8 cellular contexts compared by ENCODE assay signal in genomic region chrY:24521686-24522085, GRCh38.
DNase-seq lines count a peak whose midpoint lies in the region; ATAC-seq lines count a peak whose summit lies in the region.
"Not testable (repeated sequence)": the region's sequence is repeated elsewhere in the genome, so short reads cannot be mapped to it uniquely, and the experiment has no call there.

No MANE protein-coding gene starts in this region.

- H3K4me1 Mint-ChIP-seq in activated CD8-positive, alpha-beta memory T cell treated with anti-CD3 and anti-CD28 coated beads, Interleukin-2, amount 10 ng/mL, durations not matched to agents 7 days and 5 days; effector memory CD8-positive, alpha-beta T cell (ENCODE audit: low read depth in 2 of 2): not testable (repeated sequence)

- H3K9me3 Mint-ChIP-seq in activated CD8-positive, alpha-beta memory T cell treated with anti-CD3 and anti-CD28 coated beads, Interleukin-2, amount 10 ng/mL, durations not matched to agents 7 days and 5 days (ENCODE audit: low read depth); effector memory CD8-positive, alpha-beta T cell: not testable (repeated sequence)

- ATAC-seq in GM18498 (IDR thresholded peaks at IDR 0.05; ENCODE audit: unreplicated experiment) (peak; percentile 98), GM19452 (IDR thresholded peaks at IDR 0.05; ENCODE audit: unreplicated experiment) (peak; percentile 94), GM21528 (IDR thresholded peaks at IDR 0.05; ENCODE audit: low FRiP score, unreplicated experiment) (peak; percentile 92), HG02759 (IDR thresholded peaks at IDR 0.05; ENCODE audit: unreplicated experiment) (peak; percentile 90), HG03066 (IDR thresholded peaks at IDR 0.05; ENCODE audit: low read depth, unreplicated experiment) (peak; percentile 92), HG03469 (IDR thresholded peaks at IDR 0.05; ENCODE audit: unreplicated experiment) (peak; percentile 98)
- ATAC-seq in activated CD8-positive, alpha-beta memory T cell treated with anti-CD3 and anti-CD28 coated beads, Interleukin-2, amount 10 ng/mL, durations not matched to agents 7 days and 5 days = peak; percentile 63
- peak; percentile 35 for ATAC-seq in effector memory CD8-positive, alpha-beta T cell (replicated peaks)

- not testable (repeated sequence) for H3K4me3 Mint-ChIP-seq in activated CD8-positive, alpha-beta memory T cell treated with anti-CD3 and anti-CD28 coated beads, Interleukin-2, amount 10 ng/mL, durations not matched to agents 7 days and 5 days; effector memory CD8-positive, alpha-beta T cell

- CTCF ChIA-PET in activated CD8-positive, alpha-beta memory T cell treated with anti-CD3 and anti-CD28 coated beads, Interleukin-2, amount 10 ng/mL, durations not matched to agents 7 days and 5 days (lab: Charles Lee) = not testable (repeated sequence)

- DNase-seq in activated CD8-positive, alpha-beta memory T cell treated with anti-CD3 and anti-CD28 coated beads, Interleukin-2, amount 10 ng/mL, durations not matched to agents 7 days and 5 days; effector memory CD8-positive, alpha-beta T cell: not testable (repeated sequence)

- not testable (repeated sequence) for H3K27me3 Mint-ChIP-seq in activated CD8-positive, alpha-beta memory T cell treated with anti-CD3 and anti-CD28 coated beads, Interleukin-2, amount 10 ng/mL, durations not matched to agents 7 days and 5 days; effector memory CD8-positive, alpha-beta T cell

- H3K36me3 Mint-ChIP-seq in activated CD8-positive, alpha-beta memory T cell treated with anti-CD3 and anti-CD28 coated beads, Interleukin-2, amount 10 ng/mL, durations not matched to agents 7 days and 5 days; effector memory CD8-positive, alpha-beta T cell (ENCODE audit: insufficient read depth): not testable (repeated sequence)

- not testable (repeated sequence) for H3K27ac Mint-ChIP-seq in activated CD8-positive, alpha-beta memory T cell treated with anti-CD3 and anti-CD28 coated beads, Interleukin-2, amount 10 ng/mL, durations not matched to agents 7 days and 5 days; effector memory CD8-positive, alpha-beta T cell

Comparison
In these comparisons a context has a peak if more than half of its experiments do, and no peak if none do; other contexts are left out.
1. ATAC-seq: peak in every context shown above with its lines; median percentile 98 in GM18498; 98 in HG03469; 94 in GM19452; 92 in GM21528; 92 in HG03066; 90 in HG02759; 63 in activated CD8-positive, alpha-beta memory T cell treated with anti-CD3 and anti-CD28 coated beads, Interleukin-2, amount 10 ng/mL, durations not matched to agents 7 days and 5 days; 35 in effector memory CD8-positive, alpha-beta T cell.